In genomic region chr22:42560781-42561180, GRCh38 we compare ENCODE assay signal across 8 cellular contexts. TPM values are rescaled to one million over a fixed set of nuclear protein-coding genes. Genes with fewer than 3 reads are reported as not detected.
DNase-seq lines count a peak whose midpoint lies in the region; ATAC-seq and TF ChIP-seq lines count a peak whose summit lies in the region.

No MANE protein-coding gene starts in this region.

- H3K4me1 ChIP-seq in IMR-90 (ENCODE audit: control insufficient read depth, insufficient read depth, low read length) (peaks cover 2% of the 10 kb centered on the region; the same call in 1 of the 2 replicates), body of pancreas (peaks cover 11% of the 10 kb centered on the region), lung (ENCODE audit: control insufficient read depth in 2 of 2, insufficient read depth in 2 of 2, low read length in 2 of 2) (no peaks in the 10 kb centered on the region)

- no peak overlapping the region for H2AFZ ChIP-seq in IMR-90 (replicated peaks; ENCODE audit: low read length, poor library complexity)

- CTCF ChIA-PET in IMR-90 (lab: Yijun Ruan, JAX) = interaction anchor here (0.7 kb wide), 1 partner anchor 9 kb away, joined by 3 read pairs; no protein-coding TSS in a partner anchor

- H3K23ac ChIP-seq in IMR-90 (ENCODE audit: low read depth, low read length) = no peak overlapping the region

- DNase-seq in COLO829 (ENCODE audit: low spot score) (peak; percentile 43), IMR-90 (no peak), body of pancreas (peak in 1 of 4 donors; percentile 21), lung (ENCODE audit: low spot score) (no peak), GM19238 (ENCODE audit: insufficient read length, low spot score) (no peak)

- no peak overlapping the region for H2BK120ac ChIP-seq in IMR-90 (ENCODE audit: low read depth, low read length)

- 90% methylated on average over 3 of the region's 7 CpGs; no CpG with 5 or more reads in 1 of the 2 experiments for WGBS in IMR-90 (ENCODE audit: extremely low coverage in 2 of 2, insufficient read length in 1 of 2), 2 experiments
- WGBS in body of pancreas, 2 donors = 73 to 77% methylated on average over 7 of the region's 7 CpGs
- WGBS in lung, 2 donors = 77 to 84% methylated on average over 7 of the region's 7 CpGs

- no peak overlapping the region for H2BK20ac ChIP-seq in IMR-90 (ENCODE audit: low read depth, low read length)

- peaks cover under 1% of the 10 kb centered on the region; the same call in 1 of the 2 replicates for H3K36me3 ChIP-seq in IMR-90 (ENCODE audit: control insufficient read depth, insufficient read depth, low read length)
- no peaks in the 10 kb centered on the region for H3K36me3 ChIP-seq in body of pancreas (replicated peaks in 1 of 2; ENCODE audit: insufficient read depth in 1 of 2, low read depth in 2 of 2)
- H3K36me3 ChIP-seq in lung (ENCODE audit: control insufficient read depth in 2 of 2, insufficient read depth in 2 of 2, low read length in 2 of 2) = peaks cover 0 to under 1% of the 10 kb centered on the region in 2 donors

- dilution Hi-C loops in IMR-90 (cut with HindIII; ENCODE audit: low sequenced_read_pairs, unreplicated experiment) = no loop called here

- intact Hi-C loops in IMR-90 (cut with micrococcal nuclease) = no loop called here
- intact Hi-C loops in body of pancreas (cut with DNase I) = no loop called here

- ATAC-seq in IMR-90 (ENCODE audit: low read depth) = no peak
- ATAC-seq in body of pancreas = no peak
- ATAC-seq in lung (ENCODE audit: insufficient read depth, low FRiP score) = no peak
- no peak for ATAC-seq in GM21825 (IDR thresholded peaks at IDR 0.05; ENCODE audit: unreplicated experiment)
- ATAC-seq in GM18870 (IDR thresholded peaks at IDR 0.05; ENCODE audit: unreplicated experiment) = no peak
- ATAC-seq in GM18498 (IDR thresholded peaks at IDR 0.05; ENCODE audit: unreplicated experiment) = no peak

- no peak overlapping the region for H2AK5ac ChIP-seq in IMR-90 (ENCODE audit: low read depth, low read length)

- H4K8ac ChIP-seq in IMR-90 (ENCODE audit: low read depth in 2 of 2, low read length in 2 of 2) = no peak overlapping the region

- peak; percentile 33; the same call in 1 of the 2 replicates for TF ChIP-seq RAD21 in IMR-90 (IDR thresholded peaks at IDR 0.05; ENCODE audit: low read length)

- H3K9ac ChIP-seq in IMR-90 (ENCODE audit: low read depth, low read length) = no peak overlapping the region

- H2AK9ac ChIP-seq in IMR-90 (replicated peaks; ENCODE audit: low read depth, low read length, poor library complexity) = no peak overlapping the region

- peaks cover 4% of the 10 kb centered on the region for H4K20me1 ChIP-seq in IMR-90 (ENCODE audit: insufficient read depth, low read length)

- no peak overlapping the region for H4K5ac ChIP-seq in IMR-90 (ENCODE audit: low read depth, low read length)

- TF ChIP-seq POLR2A in IMR-90 (IDR thresholded peaks at IDR 0.05; ENCODE audit: low read depth, low read length) (no peak), body of pancreas (IDR thresholded peaks at IDR 0.05) (no peak)

- H3K9me1 ChIP-seq in IMR-90 (ENCODE audit: insufficient read depth, low read length) = no peaks in the 10 kb centered on the region

- no peak overlapping the region for H3K4ac ChIP-seq in IMR-90 (ENCODE audit: low read depth, low read length)

- H2BK5ac ChIP-seq in IMR-90 (ENCODE audit: low read depth, low read length, poor library complexity, severe bottlenecking) = no peak overlapping the region

- H2BK15ac ChIP-seq in IMR-90 (ENCODE audit: low read depth, low read length) = no peak overlapping the region

- H4K91ac ChIP-seq in IMR-90 (ENCODE audit: insufficient read depth, low read depth, low read length) = no peak overlapping the region

- no TSS peak for BruUV-seq in IMR-90 (replicated peaks; lab: Mats Ljungman, UMichigan)

- no peak overlapping the region for H3K56ac ChIP-seq in IMR-90 (ENCODE audit: extremely low read depth, insufficient read depth, low read length)

- no peaks in the 10 kb centered on the region for H3K9me3 ChIP-seq in IMR-90 (ENCODE audit: control insufficient read depth, insufficient read depth, low read length)
- H3K9me3 ChIP-seq in body of pancreas = no peaks in the 10 kb centered on the region
- H3K9me3 ChIP-seq in lung (ENCODE audit: control insufficient read depth in 2 of 2, insufficient read depth in 1 of 2, low read length in 1 of 2) = no peaks in the 10 kb centered on the region

- H3K14ac ChIP-seq in IMR-90 (replicated peaks; ENCODE audit: low read depth, low read length) = no peak overlapping the region

- H3K4me3 ChIP-seq in IMR-90 (ENCODE audit: insufficient read depth, low read depth, low read length) (no peak overlapping the region), body of pancreas (no peak overlapping the region), lung (no peak overlapping the region)

- no peak overlapping the region for H3K4me2 ChIP-seq in IMR-90 (ENCODE audit: low read depth, low read length)

- TF ChIP-seq CTCF in IMR-90 (conservative IDR thresholded peaks at IDR 0.05; ENCODE audit: low read depth, low read length) (peak; percentile 44), body of pancreas (IDR thresholded peaks at IDR 0.05) (peak in 6 of 7 experiments; percentile 14 to 35 (median 22)), lung (IDR thresholded peaks at IDR 0.05; ENCODE audit: control extremely low read depth, extremely low read depth) (peak; percentile 7)

- no peak overlapping the region for H3K18ac ChIP-seq in IMR-90 (ENCODE audit: low read depth, low read length)

- no peaks in the 10 kb centered on the region for H3K79me1 ChIP-seq in IMR-90 (ENCODE audit: low read depth in 1 of 2, low read length in 2 of 2)

- in situ Hi-C loops in IMR-90 (cut with MboI; ENCODE audit: low sequenced_read_pairs) = no loop called here

- H3K27me3 ChIP-seq in IMR-90 (ENCODE audit: control insufficient read depth, insufficient read depth, low read length) (no peaks in the 10 kb centered on the region), body of pancreas (no peaks in the 10 kb centered on the region), lung (ENCODE audit: control insufficient read depth, insufficient read depth) (no peaks in the 10 kb centered on the region)

- POLR2A ChIA-PET in IMR-90 (lab: Charles Lee; ENCODE audit: unreplicated experiment) = no interaction called here

- no peak overlapping the region for H3K27ac ChIP-seq in IMR-90 (ENCODE audit: insufficient read depth, low read length)
- H3K27ac ChIP-seq in body of pancreas = no peak overlapping the region
- H3K27ac ChIP-seq in lung (ENCODE audit: low read depth in 1 of 2, low read length in 1 of 2) = no peak overlapping the region

TF ChIP-seq in IMR-90, 13 proteins besides CTCF, POLR2A, EP300 and RAD21:
- TF ChIP-seq MAFK (IDR thresholded peaks at IDR 0.05; ENCODE audit: low read depth, low read length) = no peak
- peak; percentile 39; the same call in 1 of the 2 replicates for TF ChIP-seq SMC3 (IDR thresholded peaks at IDR 0.05; ENCODE audit: low read depth, low read length)
TF ChIP-seq in IMR-90: peak in this region for 1.

RNA-seq across cellular contexts. Expression of gene SERHL2, which starts 7.0 kb away (rescaled TPM):
- total RNA-seq in IMR-90 (2012; rRNA removed) (3.9 and 5.0 TPM in 2 replicates), body of pancreas (1 to 10 TPM in 1 of 2 donors, not detected in 1; 2.6 TPM), lung (1 to 10 TPM; 2.7 to 3.3 TPM)
- polyA plus RNA-seq in IMR-90 (2012; rRNA removed) (4.5 and 5.6 TPM in 2 replicates), lung (1 to 10 TPM; 1.7 to 2.6 TPM)
- polyA plus RNA-seq in IMR-90 (2012; cell fraction: cytosol; rRNA removed) = 2.5 and 4.1 TPM in 2 replicates
- 5.6 and 7.3 TPM in 2 replicates for polyA plus RNA-seq in IMR-90 (2012; cell fraction: nucleus; rRNA removed; ENCODE audit: low replicate concordance)

RNA-seq across cellular contexts. Expression of gene RRP7A, which starts 41.2 kb away (rescaled TPM):
- total RNA-seq in IMR-90 (2012; rRNA removed) (25.5 and 32.5 TPM in 2 replicates), body of pancreas (10 to 100 TPM; 13.7 to 23.4 TPM), lung (10 to 100 TPM; 14.9 to 35.5 TPM)
- polyA plus RNA-seq in IMR-90 (2012; rRNA removed) (29.2 and 30.8 TPM in 2 replicates), lung (10 to 100 TPM; 10.2 to 31.9 TPM)
- 24.3 and 29.8 TPM in 2 replicates for polyA plus RNA-seq in IMR-90 (2012; cell fraction: cytosol; rRNA removed)
- 16.2 and 24.1 TPM in 2 replicates for polyA plus RNA-seq in IMR-90 (2012; cell fraction: nucleus; rRNA removed; ENCODE audit: low replicate concordance)

RNA-seq across cellular contexts. Expression of gene POLDIP3, which starts 53.9 kb away (rescaled TPM):
- total RNA-seq in IMR-90 (2012; rRNA removed) = 28.1 and 33.9 TPM in 2 replicates
- polyA plus RNA-seq in IMR-90 (2012; rRNA removed) = 43.6 and 45.4 TPM in 2 replicates
- 23.9 and 40.0 TPM in 2 replicates for polyA plus RNA-seq in IMR-90 (2012; cell fraction: cytosol; rRNA removed)
- polyA plus RNA-seq in IMR-90 (2012; cell fraction: nucleus; rRNA removed; ENCODE audit: low replicate concordance) = 29.6 and 46.7 TPM in 2 replicates
- 10 to 100 TPM; 23.1 to 30.6 TPM for total RNA-seq in body of pancreas
- 10 to 100 TPM; 41.1 to 62.1 TPM for total RNA-seq in lung
- polyA plus RNA-seq in lung = 10 to 100 TPM; 20.5 to 44.3 TPM
